Comparison of ENCODE assay signal across 2 cellular contexts in genomic region chr20:62238569-62239277, GRCh38.
TF ChIP-seq lines count a peak whose summit lies in the region.

No MANE protein-coding gene starts in this region.

TF ChIP-seq in GM12878, 131 proteins besides CTCF, POLR2A, EP300 and RAD21:
- no peak for TF ChIP-seq BACH1 (IDR thresholded peaks at IDR 0.05; ENCODE audit: borderline replicate concordance)
- no peak for TF ChIP-seq MTA3 (IDR thresholded peaks at IDR 0.05; ENCODE audit: borderline replicate concordance, low read length)
- TF ChIP-seq MEF2A (IDR thresholded peaks at IDR 0.05; ENCODE audit: insufficient read depth, low read depth, low read length) = no peak
- no peak for TF ChIP-seq HDAC2 (IDR thresholded peaks at IDR 0.05)
- no peak for TF ChIP-seq RCOR1 (conservative IDR thresholded peaks at IDR 0.05; ENCODE audit: low read depth, low read length)
- TF ChIP-seq EGR1 (IDR thresholded peaks at IDR 0.05; ENCODE audit: borderline replicate concordance in 1 of 2, low read depth in 2 of 2, low read length in 2 of 2) = peak in 1 of 2 experiments; percentile 24; a peak in 1 of 3 replicates
- no peak for TF ChIP-seq CBFB (IDR thresholded peaks at IDR 0.05; ENCODE audit: low read depth)
- no peak for TF ChIP-seq NR2C2 (IDR thresholded peaks at IDR 0.05; ENCODE audit: borderline replicate concordance, control insufficient read depth, insufficient read length, low read depth)
- TF ChIP-seq CREM (IDR thresholded peaks at IDR 0.05; ENCODE audit: low read depth) = no peak
- TF ChIP-seq ZNF207 (IDR thresholded peaks at IDR 0.05; ENCODE audit: borderline replicate concordance) = no peak
- TF ChIP-seq GATAD2B (conservative IDR thresholded peaks at IDR 0.05; ENCODE audit: low read depth) = 0 out of 2 replicates have a peak, but pooled peaks have one; percentile 1
- no peak for TF ChIP-seq POLR2AphosphoS2 (IDR thresholded peaks at IDR 0.05; ENCODE audit: low read depth, low read length)
- TF ChIP-seq IKZF2 (IDR thresholded peaks at IDR 0.05) = no peak

TF ChIP-seq in HepG2, 621 proteins besides CTCF, POLR2A, EP300 and RAD21 (continues in another document):
- TF ChIP-seq ZFP90 (CRISPR knock-in tag; IDR thresholded peaks at IDR 0.05; ENCODE audit: borderline replicate concordance) (no peak), HNRNPH1 (optimal IDR thresholded peaks at IDR 0.05; ENCODE audit: low read depth, low read length) (no peak), ZNF343 (CRISPR knock-in tag; IDR thresholded peaks at IDR 0.05) (no peak), NR2F6 (IDR thresholded peaks at IDR 0.05) (no peak), NR2F6 (CRISPR knock-in tag; IDR thresholded peaks at IDR 0.05) (0 out of 2 replicates have a peak, but pooled peaks have one; percentile 5), GMEB1 (CRISPR knock-in tag; IDR thresholded peaks at IDR 0.05; ENCODE audit: borderline replicate concordance) (no peak), NR2F1 (CRISPR knock-in tag; IDR thresholded peaks at IDR 0.05) (no peak), PAWR (CRISPR knock-in tag; IDR thresholded peaks at IDR 0.05; ENCODE audit: borderline replicate concordance) (no peak), ZNF496 (CRISPR knock-in tag; IDR thresholded peaks at IDR 0.05; ENCODE audit: insufficient replicate concordance) (no peak), HOXD1 (CRISPR knock-in tag; IDR thresholded peaks at IDR 0.05) (no peak), NBN (conservative IDR thresholded peaks at IDR 0.05) (no peak), PAX8 (CRISPR knock-in tag; IDR thresholded peaks at IDR 0.05; ENCODE audit: borderline replicate concordance) (no peak), ZNF550 (CRISPR knock-in tag; IDR thresholded peaks at IDR 0.05; ENCODE audit: borderline replicate concordance) (no peak), ZNF451 (CRISPR knock-in tag; IDR thresholded peaks at IDR 0.05) (no peak), MTA3 (CRISPR knock-in tag; IDR thresholded peaks at IDR 0.05) (no peak), MAFF (IDR thresholded peaks at IDR 0.05; ENCODE audit: low read depth, low read length) (no peak), CCDC6 (CRISPR knock-in tag; IDR thresholded peaks at IDR 0.05) (no peak), TEAD3 (CRISPR knock-in tag; optimal IDR thresholded peaks at IDR 0.05; ENCODE audit: borderline replicate concordance) (no peak), NCOA1 (CRISPR knock-in tag; IDR thresholded peaks at IDR 0.05) (0 out of 2 replicates have a peak, but pooled peaks have one; percentile 55), ZIK1 (CRISPR knock-in tag; IDR thresholded peaks at IDR 0.05; ENCODE audit: borderline replicate concordance, low read depth) (peak; percentile 59; the same call in 1 of the 2 replicates), MEF2D (CRISPR knock-in tag; IDR thresholded peaks at IDR 0.05) (no peak), SIX1 (CRISPR knock-in tag; IDR thresholded peaks at IDR 0.05; ENCODE audit: borderline replicate concordance) (no peak), ZNF746 (CRISPR knock-in tag; IDR thresholded peaks at IDR 0.05) (no peak), ZBTB7B (CRISPR knock-in tag; IDR thresholded peaks at IDR 0.05) (0 out of 2 replicates have a peak, but pooled peaks have one; percentile 32), NFATC3 (CRISPR knock-in tag; IDR thresholded peaks at IDR 0.05) (no peak), ZNF260 (CRISPR knock-in tag; IDR thresholded peaks at IDR 0.05; ENCODE audit: borderline replicate concordance, low read depth) (no peak), ZNF574 (CRISPR knock-in tag; IDR thresholded peaks at IDR 0.05) (0 out of 2 replicates have a peak, but pooled peaks have one; percentile 10)
- TF ChIP-seq, protein P1, sequence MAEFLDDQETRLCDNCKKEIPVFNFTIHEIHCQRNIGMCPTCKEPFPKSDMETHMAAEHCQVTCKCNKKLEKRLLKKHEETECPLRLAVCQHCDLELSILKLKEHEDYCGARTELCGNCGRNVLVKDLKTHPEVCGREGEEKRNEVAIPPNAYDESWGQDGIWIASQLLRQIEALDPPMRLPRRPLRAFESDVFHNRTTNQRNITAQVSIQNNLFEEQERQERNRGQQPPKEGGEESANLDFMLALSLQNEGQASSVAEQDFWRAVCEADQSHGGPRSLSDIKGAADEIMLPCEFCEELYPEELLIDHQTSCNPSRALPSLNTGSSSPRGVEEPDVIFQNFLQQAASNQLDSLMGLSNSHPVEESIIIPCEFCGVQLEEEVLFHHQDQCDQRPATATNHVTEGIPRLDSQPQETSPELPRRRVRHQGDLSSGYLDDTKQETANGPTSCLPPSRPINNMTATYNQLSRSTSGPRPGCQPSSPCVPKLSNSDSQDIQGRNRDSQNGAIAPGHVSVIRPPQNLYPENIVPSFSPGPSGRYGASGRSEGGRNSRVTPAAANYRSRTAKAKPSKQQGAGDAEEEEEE (CRISPR knock-in tag; IDR thresholded peaks at IDR 0.05; ENCODE audit: borderline replicate concordance) = no peak
- TF ChIP-seq, protein P2, sequence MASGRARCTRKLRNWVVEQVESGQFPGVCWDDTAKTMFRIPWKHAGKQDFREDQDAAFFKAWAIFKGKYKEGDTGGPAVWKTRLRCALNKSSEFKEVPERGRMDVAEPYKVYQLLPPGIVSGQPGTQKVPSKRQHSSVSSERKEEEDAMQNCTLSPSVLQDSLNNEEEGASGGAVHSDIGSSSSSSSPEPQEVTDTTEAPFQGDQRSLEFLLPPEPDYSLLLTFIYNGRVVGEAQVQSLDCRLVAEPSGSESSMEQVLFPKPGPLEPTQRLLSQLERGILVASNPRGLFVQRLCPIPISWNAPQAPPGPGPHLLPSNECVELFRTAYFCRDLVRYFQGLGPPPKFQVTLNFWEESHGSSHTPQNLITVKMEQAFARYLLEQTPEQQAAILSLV (CRISPR knock-in tag; IDR thresholded peaks at IDR 0.05; ENCODE audit: borderline replicate concordance) = no peak
- TF ChIP-seq, protein P3, sequence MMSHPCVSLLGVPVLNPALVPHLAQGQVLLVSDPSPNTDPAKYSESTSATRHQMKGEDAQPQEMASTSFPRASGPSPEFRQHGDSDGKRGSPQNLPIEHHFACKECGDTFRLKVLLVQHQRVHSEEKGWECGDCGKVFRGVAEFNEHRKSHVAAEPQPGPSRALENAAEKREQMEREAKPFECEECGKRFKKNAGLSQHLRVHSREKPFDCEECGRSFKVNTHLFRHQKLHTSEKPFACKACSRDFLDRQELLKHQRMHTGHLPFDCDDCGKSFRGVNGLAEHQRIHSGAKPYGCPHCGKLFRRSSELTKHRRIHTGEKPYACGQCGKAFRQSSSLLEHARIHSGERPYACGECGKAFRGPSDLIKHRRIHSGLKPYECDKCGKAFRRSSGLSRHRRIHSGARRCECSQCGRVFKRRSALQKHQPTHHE (CRISPR knock-in tag; IDR thresholded peaks at IDR 0.05; ENCODE audit: borderline replicate concordance) = no peak
- TF ChIP-seq, protein P4, sequence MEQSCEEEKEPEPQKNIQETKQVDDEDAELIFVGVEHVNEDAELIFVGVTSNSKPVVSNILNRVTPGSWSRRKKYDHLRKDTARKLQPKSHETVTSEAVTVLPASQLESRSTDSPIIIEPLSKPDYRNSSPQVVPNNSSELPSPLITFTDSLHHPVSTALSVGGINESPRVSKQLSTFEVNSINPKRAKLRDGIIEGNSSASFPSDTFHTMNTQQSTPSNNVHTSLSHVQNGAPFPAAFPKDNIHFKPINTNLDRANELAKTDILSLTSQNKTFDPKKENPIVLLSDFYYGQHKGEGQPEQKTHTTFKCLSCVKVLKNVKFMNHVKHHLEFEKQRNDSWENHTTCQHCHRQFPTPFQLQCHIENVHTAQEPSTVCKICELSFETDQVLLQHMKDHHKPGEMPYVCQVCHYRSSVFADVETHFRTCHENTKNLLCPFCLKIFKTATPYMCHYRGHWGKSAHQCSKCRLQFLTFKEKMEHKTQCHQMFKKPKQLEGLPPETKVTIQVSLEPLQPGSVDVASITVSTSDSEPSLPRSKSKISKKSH (CRISPR knock-in tag; IDR thresholded peaks at IDR 0.05; ENCODE audit: borderline replicate concordance) = peak; percentile 8; the same call in 1 of the 2 replicates
- TF ChIP-seq, protein P5, sequence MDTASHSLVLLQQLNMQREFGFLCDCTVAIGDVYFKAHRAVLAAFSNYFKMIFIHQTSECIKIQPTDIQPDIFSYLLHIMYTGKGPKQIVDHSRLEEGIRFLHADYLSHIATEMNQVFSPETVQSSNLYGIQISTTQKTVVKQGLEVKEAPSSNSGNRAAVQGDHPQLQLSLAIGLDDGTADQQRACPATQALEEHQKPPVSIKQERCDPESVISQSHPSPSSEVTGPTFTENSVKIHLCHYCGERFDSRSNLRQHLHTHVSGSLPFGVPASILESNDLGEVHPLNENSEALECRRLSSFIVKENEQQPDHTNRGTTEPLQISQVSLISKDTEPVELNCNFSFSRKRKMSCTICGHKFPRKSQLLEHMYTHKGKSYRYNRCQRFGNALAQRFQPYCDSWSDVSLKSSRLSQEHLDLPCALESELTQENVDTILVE (CRISPR knock-in tag; IDR thresholded peaks at IDR 0.05) = no peak
- TF ChIP-seq, protein P6, sequence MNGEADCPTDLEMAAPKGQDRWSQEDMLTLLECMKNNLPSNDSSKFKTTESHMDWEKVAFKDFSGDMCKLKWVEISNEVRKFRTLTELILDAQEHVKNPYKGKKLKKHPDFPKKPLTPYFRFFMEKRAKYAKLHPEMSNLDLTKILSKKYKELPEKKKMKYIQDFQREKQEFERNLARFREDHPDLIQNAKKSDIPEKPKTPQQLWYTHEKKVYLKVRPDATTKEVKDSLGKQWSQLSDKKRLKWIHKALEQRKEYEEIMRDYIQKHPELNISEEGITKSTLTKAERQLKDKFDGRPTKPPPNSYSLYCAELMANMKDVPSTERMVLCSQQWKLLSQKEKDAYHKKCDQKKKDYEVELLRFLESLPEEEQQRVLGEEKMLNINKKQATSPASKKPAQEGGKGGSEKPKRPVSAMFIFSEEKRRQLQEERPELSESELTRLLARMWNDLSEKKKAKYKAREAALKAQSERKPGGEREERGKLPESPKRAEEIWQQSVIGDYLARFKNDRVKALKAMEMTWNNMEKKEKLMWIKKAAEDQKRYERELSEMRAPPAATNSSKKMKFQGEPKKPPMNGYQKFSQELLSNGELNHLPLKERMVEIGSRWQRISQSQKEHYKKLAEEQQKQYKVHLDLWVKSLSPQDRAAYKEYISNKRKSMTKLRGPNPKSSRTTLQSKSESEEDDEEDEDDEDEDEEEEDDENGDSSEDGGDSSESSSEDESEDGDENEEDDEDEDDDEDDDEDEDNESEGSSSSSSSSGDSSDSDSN (CRISPR knock-in tag; IDR thresholded peaks at IDR 0.05) = peak; percentile 57
- TF ChIP-seq, protein P7, sequence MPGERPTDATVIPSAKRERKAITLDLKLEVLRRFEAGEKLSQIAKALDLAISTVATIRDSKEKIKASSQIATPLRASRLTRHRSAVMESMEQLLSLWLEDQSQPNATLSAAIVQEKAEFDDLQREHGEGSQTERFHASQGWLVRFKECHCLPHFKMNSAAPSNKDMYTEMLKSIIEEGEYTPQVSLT (CRISPR knock-in tag; IDR thresholded peaks at IDR 0.05; ENCODE audit: borderline replicate concordance, low read depth) = no peak
- TF ChIP-seq, protein P8, sequence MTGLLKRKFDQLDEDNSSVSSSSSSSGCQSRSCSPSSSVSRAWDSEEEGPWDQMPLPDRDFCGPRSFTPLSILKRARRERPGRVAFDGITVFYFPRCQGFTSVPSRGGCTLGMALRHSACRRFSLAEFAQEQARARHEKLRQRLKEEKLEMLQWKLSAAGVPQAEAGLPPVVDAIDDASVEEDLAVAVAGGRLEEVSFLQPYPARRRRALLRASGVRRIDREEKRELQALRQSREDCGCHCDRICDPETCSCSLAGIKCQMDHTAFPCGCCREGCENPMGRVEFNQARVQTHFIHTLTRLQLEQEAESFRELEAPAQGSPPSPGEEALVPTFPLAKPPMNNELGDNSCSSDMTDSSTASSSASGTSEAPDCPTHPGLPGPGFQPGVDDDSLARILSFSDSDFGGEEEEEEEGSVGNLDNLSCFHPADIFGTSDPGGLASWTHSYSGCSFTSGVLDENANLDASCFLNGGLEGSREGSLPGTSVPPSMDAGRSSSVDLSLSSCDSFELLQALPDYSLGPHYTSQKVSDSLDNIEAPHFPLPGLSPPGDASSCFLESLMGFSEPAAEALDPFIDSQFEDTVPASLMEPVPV (CRISPR knock-in tag; IDR thresholded peaks at IDR 0.05) = no peak
- TF ChIP-seq, protein P9, sequence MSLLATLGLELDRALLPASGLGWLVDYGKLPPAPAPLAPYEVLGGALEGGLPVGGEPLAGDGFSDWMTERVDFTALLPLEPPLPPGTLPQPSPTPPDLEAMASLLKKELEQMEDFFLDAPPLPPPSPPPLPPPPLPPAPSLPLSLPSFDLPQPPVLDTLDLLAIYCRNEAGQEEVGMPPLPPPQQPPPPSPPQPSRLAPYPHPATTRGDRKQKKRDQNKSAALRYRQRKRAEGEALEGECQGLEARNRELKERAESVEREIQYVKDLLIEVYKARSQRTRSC (CRISPR knock-in tag; IDR thresholded peaks at IDR 0.05; ENCODE audit: low read depth) = no peak
